27 cellular contexts compared by ENCODE assay signal in genomic region chr22:28997342-28997741, GRCh38.
"Had no signal": no experiment of that assay in that cellular context is flagged by ENCODE, and none has a peak within 500 bp of the region (broad histone marks: within the 10 kb centered on the region; RNA-seq: fewer than 3 reads in every experiment).

No MANE protein-coding gene starts in this region.

- H3K27me3 ChIP-seq: left lung, pancreas, sigmoid colon, spleen, suprapubic skin, tibial artery, upper lobe of left lung had no signal

- H3K36me3 Mint-ChIP-seq: natural killer cell treated with Interleukin-12 subunit alpha and Interleukin-12 subunit beta and Interleukin-15 and Interleukin-18, amount 100 ng/mL, for 72 hours; stimulated activated effector memory CD8-positive, alpha-beta T cell treated with anti-CD3 and anti-CD28 coated beads, Interleukin-12 subunit alpha, Interleukin-12 subunit beta, amount 100 ng/mL, for 72 hours had no signal

- H3K4me1 Mint-ChIP-seq: naive thymus-derived CD4-positive, alpha-beta T cell had no signal

- H3K36me3 ChIP-seq: left lung, lower lobe of right lung, pancreas, prostate gland, sigmoid colon, spleen, thoracic aorta, upper lobe of left lung had no signal

- H3K4me3 Mint-ChIP-seq: naive thymus-derived CD4-positive, alpha-beta T cell; natural killer cell treated with Interleukin-12 subunit alpha and Interleukin-12 subunit beta and Interleukin-15 and Interleukin-18, amount 100 ng/mL, for 72 hours; neural crest cell; stimulated activated effector memory CD8-positive, alpha-beta T cell treated with anti-CD3 and anti-CD28 coated beads, Interleukin-12 subunit alpha, Interleukin-12 subunit beta, amount 100 ng/mL, for 72 hours; stimulated activated naive CD8-positive, alpha-beta T cell treated with anti-CD3 and anti-CD28 coated beads, Interleukin-15, Interleukin-2, amounts not matched to agents 100 ng/mL and 50 ng/mL, for 24 hours had no signal

- ATAC-seq: left colon; left lung; lower lobe of right lung; naive thymus-derived CD4-positive, alpha-beta T cell; natural killer cell treated with Interleukin-12 subunit alpha and Interleukin-12 subunit beta and Interleukin-15 and Interleukin-18, amount 100 ng/mL, for 72 hours; pancreas; right cardiac atrium; stimulated activated effector memory CD8-positive, alpha-beta T cell treated with anti-CD3 and anti-CD28 coated beads, Interleukin-12 subunit alpha, Interleukin-12 subunit beta, amount 100 ng/mL, for 72 hours had no signal

- DNase-seq: hippocampal formation; kidney; left colon; left lung; lower lobe of right lung; mammary epithelial cell; mesenchymal stem cell; naive thymus-derived CD4-positive, alpha-beta T cell; nucleus accumbens; pancreas; posterior cingulate gyrus; retina; right cardiac atrium; sigmoid colon; small intestine; spleen; stimulated activated CD4-positive, alpha-beta T cell treated with anti-CD3 and anti-CD28 coated beads, Interleukin-4, amount 100 ng/mL, for 24 hours; stimulated activated naive CD4-positive, alpha-beta T cell; tibial artery; upper lobe of left lung had no signal

- H3K27ac ChIP-seq: left lung, lower lobe of right lung, pancreas, prostate gland, sigmoid colon, suprapubic skin, thoracic aorta, tibial artery, upper lobe of left lung had no signal

- H3K4me1 ChIP-seq: lower lobe of right lung, spleen, suprapubic skin had no signal

- H3K4me3 ChIP-seq: left lung, lower lobe of right lung, pancreas, prostate gland, sigmoid colon, spleen, suprapubic skin, thoracic aorta, tibial artery, upper lobe of left lung had no signal

- H3K27ac Mint-ChIP-seq: naive thymus-derived CD4-positive, alpha-beta T cell; natural killer cell treated with Interleukin-12 subunit alpha and Interleukin-12 subunit beta and Interleukin-15 and Interleukin-18, amount 100 ng/mL, for 72 hours; stimulated activated effector memory CD8-positive, alpha-beta T cell treated with anti-CD3 and anti-CD28 coated beads, Interleukin-12 subunit alpha, Interleukin-12 subunit beta, amount 100 ng/mL, for 72 hours; stimulated activated naive CD8-positive, alpha-beta T cell treated with anti-CD3 and anti-CD28 coated beads, Interleukin-15, Interleukin-2, amounts not matched to agents 100 ng/mL and 50 ng/mL, for 24 hours had no signal

- H3K9me3 Mint-ChIP-seq: natural killer cell treated with Interleukin-12 subunit alpha and Interleukin-12 subunit beta and Interleukin-15 and Interleukin-18, amount 100 ng/mL, for 72 hours; stimulated activated effector memory CD8-positive, alpha-beta T cell treated with anti-CD3 and anti-CD28 coated beads, Interleukin-12 subunit alpha, Interleukin-12 subunit beta, amount 100 ng/mL, for 72 hours; stimulated activated naive CD8-positive, alpha-beta T cell treated with anti-CD3 and anti-CD28 coated beads, Interleukin-15, Interleukin-2, amounts not matched to agents 100 ng/mL and 50 ng/mL, for 24 hours had no signal

- H3K9me3 ChIP-seq: left lung, lower lobe of right lung, pancreas, prostate gland, sigmoid colon, spleen, suprapubic skin, thoracic aorta, tibial artery, upper lobe of left lung had no signal
